ENCODE assay signal across 7 cellular contexts in the genomic region with DNA sequence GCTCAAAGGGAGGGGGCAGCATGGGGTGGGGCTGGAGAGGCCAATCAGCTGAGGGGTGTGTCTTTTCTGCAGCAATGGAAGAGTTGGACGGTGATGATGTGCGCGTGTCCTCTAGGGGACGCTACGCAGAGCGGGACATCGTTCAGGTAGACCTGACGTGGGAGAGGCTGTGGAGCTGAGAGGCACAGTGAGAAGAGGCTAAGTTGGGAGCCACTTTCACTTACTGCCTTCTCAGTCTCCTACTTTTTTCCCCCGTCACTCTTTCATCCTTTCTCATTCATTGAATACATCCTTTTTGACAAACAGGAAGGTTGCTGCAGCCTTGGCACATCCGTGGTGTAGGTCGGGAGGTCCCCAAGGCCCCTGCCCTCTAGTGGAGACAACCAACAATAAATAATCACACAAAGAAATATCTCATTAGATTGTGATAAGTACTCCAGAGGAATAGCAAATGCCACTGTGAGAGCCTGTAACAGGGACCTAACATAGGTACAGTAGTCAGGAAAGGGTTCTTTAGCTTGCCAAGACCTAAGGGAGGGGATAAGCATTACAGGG.
DNase-seq lines count a peak whose midpoint lies in the region; TF ChIP-seq lines count a peak whose summit lies in the region.

No MANE protein-coding gene starts in this region.

- DNase-seq in NB4 (ENCODE audit: low read depth) (peak; percentile 75), iPS-NIHi11 (ENCODE audit: low spot score) (peak; percentile 70), glomerular visceral epithelial cell (ENCODE audit: extremely low spot score) (no peak), HuH-7.5 (ENCODE audit: low spot score) (no peak), inferior parietal cortex (ENCODE audit: extremely low spot score) (no peak)
- peak; percentile 74 for DNase-seq in activated CD8-positive, alpha-beta memory T cell treated with anti-CD3 and anti-CD28 coated beads, Interleukin-2, amount 50 U/mL, for 48 hours

- TF ChIP-seq POLR2A in NB4 (IDR thresholded peaks at IDR 0.05; ENCODE audit: extremely low read depth, insufficient read length) = no peak

- H3K4me3 ChIP-seq in NB4 (ENCODE audit: low read depth, low read length) = no peak overlapping the region

- peak; percentile 69 for TF ChIP-seq CTCF in GM12874 (IDR thresholded peaks at IDR 0.05; ENCODE audit: insufficient read depth, low read depth, low read length)
- TF ChIP-seq CTCF in NB4 (IDR thresholded peaks at IDR 0.05; ENCODE audit: low read depth, low read length) = peak; percentile 34

Comparison
In these comparisons a context has a peak if more than half of its experiments do, and no peak if none do; other contexts are left out.
1. DNase-seq: peak in NB4 (single experiment), activated CD8-positive, alpha-beta memory T cell treated with anti-CD3 and anti-CD28 coated beads, Interleukin-2, amount 50 U/mL, for 48 hours (single experiment) and iPS-NIHi11 (single experiment); none in glomerular visceral epithelial cell (single experiment), HuH-7.5 (single experiment) and inferior parietal cortex (single experiment).